In the genomic region with DNA sequence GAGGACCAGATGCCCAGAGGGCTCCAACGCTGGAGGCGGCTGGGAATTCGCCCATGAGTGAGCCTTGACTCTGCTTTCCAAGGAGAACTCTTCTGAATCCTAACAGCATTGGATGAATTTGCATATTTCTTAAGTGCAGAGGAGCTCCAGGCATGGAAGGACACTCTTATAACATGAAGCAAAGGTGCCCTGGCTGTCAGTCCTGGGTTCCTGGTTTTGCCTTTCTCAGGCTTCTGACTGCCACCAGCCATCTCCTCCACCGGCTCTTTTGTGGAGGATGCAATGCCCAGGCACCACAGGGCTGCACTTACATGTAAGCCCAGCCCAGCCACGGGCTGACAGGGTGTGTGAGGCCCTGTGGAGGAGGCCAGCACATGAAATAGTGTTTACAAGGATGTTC, we compare ENCODE assay signal across 36 cellular contexts. TPM values are rescaled to one million over a fixed set of nuclear protein-coding genes. Genes with fewer than 3 reads are reported as not detected.
"Had no signal": no experiment of that assay in that cellular context is flagged by ENCODE, and none has a peak within 500 bp of the region (broad histone marks: within the 10 kb centered on the region; RNA-seq: fewer than 3 reads in every experiment).

No MANE protein-coding gene starts in this region.

- ATAC-seq: activated CD8-positive, alpha-beta memory T cell treated with anti-CD3 and anti-CD28 coated beads, Interleukin-2, amount 10 ng/mL, durations not matched to agents 7 days and 5 days; activated naive CD8-positive, alpha-beta T cell treated with anti-CD3 and anti-CD28 coated beads, Interleukin-2, amount 50 U/mL, for 24 hours; PC-3; Right ventricle myocardium inferior; SK-N-SH treated with all-trans-retinoic acid at 6 μM for 48 hours; T-cell; T-helper 17 cell had no signal

- H3K27me3 Mint-ChIP-seq: activated naive CD8-positive, alpha-beta T cell had no signal

- H3K9me3 Mint-ChIP-seq: activated B cell treated with CpG ODN at 0.5 μM for 24 hours; activated CD4-positive, alpha-beta memory T cell treated with anti-CD3 and anti-CD28 coated beads, Interleukin-2, amount 10 ng/mL, durations not matched to agents 7 days and 5 days; activated naive CD4-positive, alpha-beta T cell treated with anti-CD3 and anti-CD28 coated beads, Interleukin-2, amount 10 ng/mL, durations not matched to agents 7 days and 5 days; activated naive CD8-positive, alpha-beta T cell treated with anti-CD3 and anti-CD28 coated beads, Interleukin-2, amount 50 U/mL, for 24 hours; T-cell had no signal

- H3K27ac ChIP-seq: brain microvascular endothelial cell, RWPE1, VCaP had no signal

- H3K27ac Mint-ChIP-seq: activated B cell treated with CpG ODN at 0.5 μM for 24 hours; activated CD4-positive, alpha-beta memory T cell treated with anti-CD3 and anti-CD28 coated beads, Interleukin-2, amount 10 ng/mL, durations not matched to agents 7 days and 5 days; activated CD8-positive, alpha-beta memory T cell treated with anti-CD3 and anti-CD28 coated beads, Interleukin-2, amount 10 ng/mL, durations not matched to agents 7 days and 5 days; activated naive CD4-positive, alpha-beta T cell treated with anti-CD3 and anti-CD28 coated beads, Interleukin-2, amount 10 ng/mL, durations not matched to agents 7 days and 5 days; activated naive CD8-positive, alpha-beta T cell; activated naive CD8-positive, alpha-beta T cell treated with anti-CD3 and anti-CD28 coated beads, Interleukin-2, amount 50 U/mL, for 24 hours; T-cell; T-helper 17 cell had no signal

- DNase-seq: activated B cell treated with CpG ODN at 0.5 μM for 24 hours; activated CD4-positive, alpha-beta memory T cell treated with anti-CD3 and anti-CD28 coated beads, Interleukin-2, amount 10 ng/mL, durations not matched to agents 7 days and 5 days; activated CD4-positive, alpha-beta T cell treated with anti-CD3 and anti-CD28 coated beads for 4 hours; activated CD4-positive, CD25-positive, alpha-beta regulatory T cell treated with anti-CD3 and anti-CD28 coated beads, Interleukin-2, amount 50 U/mL, for 72 hours; activated CD8-positive, alpha-beta memory T cell treated with anti-CD3 and anti-CD28 coated beads for 24 hours; activated CD8-positive, alpha-beta memory T cell treated with anti-CD3 and anti-CD28 coated beads, Interleukin-2, amount 50 U/mL, for 48 hours; activated effector memory CD4-positive, alpha-beta T cell treated with Interleukin-2 at 50 U/mL for 16 hours; activated naive CD4-positive, alpha-beta T cell treated with anti-CD3 and anti-CD28 coated beads, Interleukin-2, amount 10 ng/mL, durations not matched to agents 7 days and 5 days; activated naive CD8-positive, alpha-beta T cell treated with anti-CD3 and anti-CD28 coated beads, Interleukin-2, amount 50 U/mL, for 24 hours; activated T-cell treated with anti-CD3 and anti-CD28 coated beads, Interleukin-2, amount 50 U/mL, for 48 hours; aorta; brain microvascular endothelial cell; central memory CD4-positive, alpha-beta T cell; Karpas-422; KBM-7; NCI-H1048; NCI-H1105 treated with DMSO at 0.1 percent for 48 hours; NCI-H1436 treated with DMSO at 0.1 percent for 48 hours; NCI-H1694 treated with DMSO at 0.1 percent for 48 hours; NCI-H2029; NCI-H345; NCI-H748 treated with DMSO at 0.1 percent for 48 hours; NK-92 treated with Interleukin-12 subunit alpha and Interleukin-12 subunit beta, amount 100 ng/mL, for 24 hours; PC-3; SIG-M5; T-cell; T-helper 17 cell had no signal

- H3K36me3 ChIP-seq: brain microvascular endothelial cell had no signal

- H3K4me3 Mint-ChIP-seq: activated B cell treated with CpG ODN at 0.5 μM for 24 hours; activated CD4-positive, alpha-beta memory T cell treated with anti-CD3 and anti-CD28 coated beads, Interleukin-2, amount 10 ng/mL, durations not matched to agents 7 days and 5 days; activated CD8-positive, alpha-beta memory T cell treated with anti-CD3 and anti-CD28 coated beads, Interleukin-2, amount 10 ng/mL, durations not matched to agents 7 days and 5 days; activated naive CD4-positive, alpha-beta T cell treated with anti-CD3 and anti-CD28 coated beads, Interleukin-2, amount 10 ng/mL, durations not matched to agents 7 days and 5 days; activated naive CD8-positive, alpha-beta T cell; activated naive CD8-positive, alpha-beta T cell treated with anti-CD3 and anti-CD28 coated beads, Interleukin-2, amount 50 U/mL, for 24 hours; T-cell; T-helper 17 cell had no signal

- H3K36me3 Mint-ChIP-seq: activated CD8-positive, alpha-beta memory T cell treated with anti-CD3 and anti-CD28 coated beads, Interleukin-2, amount 10 ng/mL, durations not matched to agents 7 days and 5 days; activated naive CD4-positive, alpha-beta T cell treated with anti-CD3 and anti-CD28 coated beads, Interleukin-2, amount 10 ng/mL, durations not matched to agents 7 days and 5 days; activated naive CD8-positive, alpha-beta T cell; T-cell had no signal

- H3K27me3 ChIP-seq: brain microvascular endothelial cell had no signal

RNA-seq across cellular contexts. Expression of a gene that starts 8.2 kb away (rescaled TPM):
- total RNA-seq: activated B cell treated with CpG ODN at 0.5 μM for 24 hours; activated CD4-positive, alpha-beta memory T cell treated with anti-CD3 and anti-CD28 coated beads, Interleukin-2, amount 10 ng/mL, durations not matched to agents 7 days and 5 days; activated CD8-positive, alpha-beta memory T cell treated with anti-CD3 and anti-CD28 coated beads, Interleukin-2, amount 10 ng/mL, durations not matched to agents 7 days and 5 days; aorta; MCF 10A; NCI-H460; PC-3; Right ventricle myocardium inferior; SK-MEL-5; T-cell; T-helper 17 cell had no signal
